ENCODE assay signal across 8 cellular contexts in the genomic region with DNA sequence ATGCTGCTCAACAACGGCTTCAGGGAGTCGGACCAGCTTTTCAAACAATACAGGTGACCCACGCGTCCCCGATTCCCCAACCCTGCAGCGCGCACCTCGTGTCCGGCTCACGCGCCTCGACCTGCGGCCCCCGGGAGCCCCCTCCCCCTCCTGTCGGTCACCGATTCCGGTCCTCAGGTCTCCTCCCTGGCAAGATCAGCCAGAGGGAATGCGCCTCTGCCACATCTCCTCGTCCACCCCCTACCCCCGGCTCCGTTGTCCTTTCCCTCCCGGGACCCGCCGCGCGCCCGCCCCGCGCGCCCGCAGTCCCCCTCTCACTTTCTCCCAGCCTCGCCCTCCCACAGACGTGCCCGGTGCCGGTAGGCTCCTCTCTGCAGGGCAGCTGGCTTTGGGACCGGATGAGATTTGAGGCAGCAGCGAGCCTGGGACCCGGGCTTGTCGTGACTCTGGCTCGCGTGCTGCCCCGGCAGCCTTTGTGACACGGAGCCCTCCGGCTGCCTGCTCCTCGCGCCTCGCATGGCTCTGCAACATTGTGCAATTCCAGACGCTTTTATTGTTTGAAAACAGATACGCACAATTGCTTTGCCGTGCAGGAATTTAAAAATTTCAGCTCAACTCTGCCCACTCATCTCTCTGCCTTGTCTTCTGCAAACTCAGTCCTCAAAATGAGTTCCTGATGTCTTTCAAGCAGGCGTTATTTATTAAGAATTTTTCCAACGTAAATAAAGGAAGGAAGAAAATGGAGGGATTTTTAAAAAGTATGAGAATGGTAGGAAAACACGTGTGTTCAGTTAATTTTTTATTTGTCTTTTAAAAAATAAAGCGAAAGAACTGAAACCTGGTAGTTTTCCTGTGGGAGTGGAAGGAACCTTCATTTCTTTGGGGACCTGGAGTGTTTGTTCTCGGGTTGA. TPM values are rescaled to one million over a fixed set of nuclear protein-coding genes. Genes with fewer than 3 reads are reported as not detected.
A peak's percentile ranks its signal among the peaks of the same experiment; 100 is the strongest.
DNase-seq lines count a peak whose midpoint lies in the region; TF ChIP-seq lines count a peak whose summit lies in the region.

No MANE protein-coding gene starts in this region.

- DNase-seq in D341Med (ENCODE audit: low spot score) (peak; percentile 83), T-helper 9 cell (peak; percentile 32), T47D (ENCODE audit: low read depth in 1 of 2, low spot score in 1 of 2) (peak; percentile 17 to 32), sigmoid colon (peak; percentile 74), NCI-H2029 (lab: John Stamatoyannopoulos, UW) (no peak), GM10248 (ENCODE audit: extremely low spot score) (no peak)
- DNase-seq in Jurkat, Clone E6-1 (ENCODE audit: low read depth, low spot score): no peak

- H3K27ac ChIP-seq in sigmoid colon: peak overlapping the region; percentile 87 to 89 (median 87)

- H3K36me3 ChIP-seq in iPS-15b (ENCODE audit: control insufficient read depth, insufficient read depth, low read length) (no peaks in the 10 kb centered on the region), sigmoid colon (no peaks in the 10 kb centered on the region)

- H3K4me1 ChIP-seq in iPS-15b (ENCODE audit: control insufficient read depth, insufficient read depth, low read length): peaks cover 13% of the 10 kb centered on the region
- peaks cover 0 to 20% (median 8%) of the 10 kb centered on the region in 4 donors for H3K4me1 ChIP-seq in sigmoid colon

- 1% methylated on average over 55 of the region's 55 CpGs for WGBS in sigmoid colon, 2 donors

- CTCF ChIA-PET in GM10248 (lab: Yijun Ruan, JAX): interaction anchor here (1.0 to 1.6 kb wide), 4 partner anchors 9 to 56 kb away, joined by 3 read pairs; no protein-coding TSS in a partner anchor

- H3K4me3 ChIP-seq in Jurkat, Clone E6-1 (ENCODE audit: low read length): peak overlapping the region; percentile 74
- H3K4me3 ChIP-seq in iPS-15b (ENCODE audit: low read depth, low read length) (peak overlapping the region; percentile 65), sigmoid colon (peak overlapping the region; percentile 77 to 95 (median 89))

- no peaks in the 10 kb centered on the region for H3K9me3 ChIP-seq in iPS-15b (ENCODE audit: control insufficient read depth, insufficient read depth, low read length)
- H3K9me3 ChIP-seq in sigmoid colon: no peaks in the 10 kb centered on the region

- TF ChIP-seq CTCF in sigmoid colon (IDR thresholded peaks at IDR 0.05): no peak
- no peak for TF ChIP-seq CTCF in GM10248 (IDR thresholded peaks at IDR 0.05; ENCODE audit: control extremely low read depth, extremely low read depth, low read depth, missing control alignments)

- peaks cover 31% of the 10 kb centered on the region for H3K27me3 ChIP-seq in iPS-15b (ENCODE audit: control insufficient read depth, insufficient read depth, low read length)
- H3K27me3 ChIP-seq in sigmoid colon: no peaks in the 10 kb centered on the region

- H3K9ac ChIP-seq in iPS-15b (ENCODE audit: low read depth, low read length): peak overlapping the region; percentile 41

- intact Hi-C loops in sigmoid colon (cut with DNase I): loop anchor here (1.0 to 5.0 kb wide), 2 partner anchors 57 to 62 kb away; no protein-coding TSS in a partner anchor

- TF ChIP-seq POLR2A in sigmoid colon (IDR thresholded peaks at IDR 0.05): peak in 1 of 2 donors; percentile 21

- in situ Hi-C loops in T47D (cut with HindIII; ENCODE audit: low pct_unique_long_range_greater_than_20kb, low sequenced_read_pairs): no loop called here

- POLR2A ChIA-PET in GM10248 (lab: Yijun Ruan, JAX): no interaction called here

- TF ChIP-seq EP300 in sigmoid colon (IDR thresholded peaks at IDR 0.05): no peak

RNA-seq across cellular contexts. Expression of gene TTC39C, which starts 0.7 kb away (rescaled TPM):
- polyA plus RNA-seq in Jurkat, Clone E6-1 (2012; ENCODE audit: insufficient read depth, insufficient read length): 16.8 TPM
- total RNA-seq in sigmoid colon: 10 to 100 TPM; 27.0 to 36.9 (median 30.0) TPM
- 10 to 100 TPM in 1 of 3 donors, 1 to 10 TPM in 2; 2.3 to 10.3 (median 6.6) TPM for polyA plus RNA-seq in sigmoid colon

Comparison
In these comparisons a context has a peak if more than half of its experiments do, and no peak if none do; other contexts are left out.
1. DNase-seq: peak in D341Med (single experiment), T-helper 9 cell (single experiment), T47D (2 of 2) and sigmoid colon (single experiment); none in Jurkat, Clone E6-1 (single experiment), NCI-H2029 (single experiment) and GM10248 (single experiment).
2. Peak in every context shown above with its lines, with median percentiles within 50 percentile points of each other: H3K4me3 ChIP-seq.